1 cellular context compared by ENCODE assay signal in the genomic region with DNA sequence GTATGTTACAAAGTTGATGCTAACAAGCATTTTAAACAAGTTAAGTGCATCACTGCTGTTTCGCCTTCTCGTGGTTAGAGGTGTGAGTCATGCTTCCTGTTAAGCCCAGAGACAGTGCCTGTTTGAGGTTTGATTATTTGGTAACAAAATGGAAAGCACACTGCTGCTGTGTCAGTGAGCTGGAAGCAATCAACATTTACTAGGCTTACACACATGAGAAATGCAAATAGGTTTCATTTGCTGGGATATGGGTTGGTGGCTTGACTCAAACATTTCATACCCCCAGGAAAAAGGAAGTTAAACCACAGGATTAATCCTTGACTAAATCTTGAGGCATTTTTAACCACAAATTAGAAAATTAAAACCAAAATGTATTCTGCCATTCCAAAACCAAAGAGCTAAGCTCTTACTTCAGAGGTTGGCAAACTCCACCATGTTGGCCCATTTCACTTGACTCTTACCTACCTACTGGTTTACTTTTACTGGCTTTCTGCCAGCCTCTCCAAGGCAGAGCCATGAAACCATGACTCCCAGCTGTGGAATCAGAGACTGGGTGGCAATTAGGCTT.
TF ChIP-seq lines count a peak whose summit lies in the region.

No MANE protein-coding gene starts in this region.

TF ChIP-seq in K562, 482 proteins besides CTCF, POLR2A, EP300 and RAD21 (continued from another document and continues in another):
- TF ChIP-seq PRDM10 (IDR thresholded peaks at IDR 0.05; ENCODE audit: partially characterized antibody) (no peak), POLR2AphosphoS2 (IDR thresholded peaks at IDR 0.05; ENCODE audit: low read length) (no peak), CREB1 (IDR thresholded peaks at IDR 0.05) (peak; percentile 15; the same call in 1 of the 2 replicates), CREB1 (CRISPR knock-in tag; IDR thresholded peaks at IDR 0.05) (no peak), SMARCC2 (IDR thresholded peaks at IDR 0.05; ENCODE audit: low read depth) (peak; percentile 82), CBX3 (IDR thresholded peaks at IDR 0.05; ENCODE audit: borderline replicate concordance in 1 of 2, low read length in 2 of 2) (peak in 1 of 2 experiments; percentile 42; a peak in 2 of 3 replicates), ETS1 (conservative IDR thresholded peaks at IDR 0.05; ENCODE audit: control insufficient read depth, low read depth, low read length) (no peak), SOX6 (IDR thresholded peaks at IDR 0.05) (peak; percentile 41; the same call in 1 of the 2 replicates), XRCC4 (IDR thresholded peaks at IDR 0.05; ENCODE audit: extremely low read depth, insufficient read depth, insufficient read length) (no peak), ZBTB2 (IDR thresholded peaks at IDR 0.05) (no peak), PHF8 (IDR thresholded peaks at IDR 0.05; ENCODE audit: borderline replicate concordance, low read length) (no peak), L3MBTL2 (IDR thresholded peaks at IDR 0.05) (peak; percentile 62; the same call in 1 of the 2 replicates), ZNF586 (CRISPR knock-in tag; conservative IDR thresholded peaks at IDR 0.05) (no peak), CEBPB (tag; IDR thresholded peaks at IDR 0.05) (no peak), RHOXF2B (CRISPR knock-in tag; conservative IDR thresholded peaks at IDR 0.05) (no peak), TEAD4 (IDR thresholded peaks at IDR 0.05; ENCODE audit: low read length) (peak; percentile 73), TEAD4 (CRISPR knock-in tag; IDR thresholded peaks at IDR 0.05; ENCODE audit: borderline replicate concordance) (no peak), GABPB1 (CRISPR knock-in tag; IDR thresholded peaks at IDR 0.05) (peak; percentile 46; the same call in 1 of the 2 replicates), FOS (IDR thresholded peaks at IDR 0.05; ENCODE audit: extremely low read depth, insufficient read length) (peak; percentile 52), MCM2 (IDR thresholded peaks at IDR 0.05; ENCODE audit: low read depth) (no peak), RCOR1 (IDR thresholded peaks at IDR 0.05; ENCODE audit: borderline replicate concordance in 1 of 2, low read depth in 2 of 2, low read length in 2 of 2) (peak in 1 of 2 experiments; percentile 41; a peak in 1 of 4 replicates), MTA1 (IDR thresholded peaks at IDR 0.05; ENCODE audit: borderline replicate concordance) (no peak), SMARCB1 (IDR thresholded peaks at IDR 0.05; ENCODE audit: insufficient read length, low read depth) (no peak), NFYB (IDR thresholded peaks at IDR 0.05; ENCODE audit: extremely low read depth, insufficient read length) (no peak), ETV6 (IDR thresholded peaks at IDR 0.05; ENCODE audit: borderline replicate concordance in 1 of 2, low read depth in 2 of 2, low read length in 1 of 2) (peak in 1 of 2 experiments; percentile 40; a peak in 1 of 4 replicates), ETV6 (CRISPR knock-in tag; IDR thresholded peaks at IDR 0.05; ENCODE audit: borderline replicate concordance) (no peak), ARNT (IDR thresholded peaks at IDR 0.05) (no peak), POLR2H (tag; IDR thresholded peaks at IDR 0.05; ENCODE audit: low read depth) (no peak), TBP (optimal IDR thresholded peaks at IDR 0.05; ENCODE audit: low read depth, low read length) (peak; percentile 18), RB1 (IDR thresholded peaks at IDR 0.05; ENCODE audit: low read depth) (no peak), JUN (IDR thresholded peaks at IDR 0.05; ENCODE audit: borderline replicate concordance, low read depth, low read length) (peak; percentile 93), JUN (CRISPR knock-in tag; IDR thresholded peaks at IDR 0.05; ENCODE audit: borderline replicate concordance) (no peak), THAP12 (CRISPR knock-in tag; IDR thresholded peaks at IDR 0.05) (no peak), YY1 (IDR thresholded peaks at IDR 0.05; ENCODE audit: borderline replicate concordance in 1 of 3, control insufficient read depth in 1 of 3, extremely low read depth in 1 of 3, insufficient read depth in 3 of 3, insufficient read length in 1 of 3, insufficient replicate concordance in 2 of 3, low read depth in 1 of 3, low read length in 2 of 3) (peak in 1 of 3 experiments; percentile 15)
- TF ChIP-seq, protein P1, sequence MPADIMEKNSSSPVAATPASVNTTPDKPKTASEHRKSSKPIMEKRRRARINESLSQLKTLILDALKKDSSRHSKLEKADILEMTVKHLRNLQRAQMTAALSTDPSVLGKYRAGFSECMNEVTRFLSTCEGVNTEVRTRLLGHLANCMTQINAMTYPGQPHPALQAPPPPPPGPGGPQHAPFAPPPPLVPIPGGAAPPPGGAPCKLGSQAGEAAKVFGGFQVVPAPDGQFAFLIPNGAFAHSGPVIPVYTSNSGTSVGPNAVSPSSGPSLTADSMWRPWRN (IDR thresholded peaks at IDR 0.05; ENCODE audit: low read depth) = 0 out of 2 replicates have a peak, but pooled peaks have one; percentile 26
- TF ChIP-seq, protein P2, sequence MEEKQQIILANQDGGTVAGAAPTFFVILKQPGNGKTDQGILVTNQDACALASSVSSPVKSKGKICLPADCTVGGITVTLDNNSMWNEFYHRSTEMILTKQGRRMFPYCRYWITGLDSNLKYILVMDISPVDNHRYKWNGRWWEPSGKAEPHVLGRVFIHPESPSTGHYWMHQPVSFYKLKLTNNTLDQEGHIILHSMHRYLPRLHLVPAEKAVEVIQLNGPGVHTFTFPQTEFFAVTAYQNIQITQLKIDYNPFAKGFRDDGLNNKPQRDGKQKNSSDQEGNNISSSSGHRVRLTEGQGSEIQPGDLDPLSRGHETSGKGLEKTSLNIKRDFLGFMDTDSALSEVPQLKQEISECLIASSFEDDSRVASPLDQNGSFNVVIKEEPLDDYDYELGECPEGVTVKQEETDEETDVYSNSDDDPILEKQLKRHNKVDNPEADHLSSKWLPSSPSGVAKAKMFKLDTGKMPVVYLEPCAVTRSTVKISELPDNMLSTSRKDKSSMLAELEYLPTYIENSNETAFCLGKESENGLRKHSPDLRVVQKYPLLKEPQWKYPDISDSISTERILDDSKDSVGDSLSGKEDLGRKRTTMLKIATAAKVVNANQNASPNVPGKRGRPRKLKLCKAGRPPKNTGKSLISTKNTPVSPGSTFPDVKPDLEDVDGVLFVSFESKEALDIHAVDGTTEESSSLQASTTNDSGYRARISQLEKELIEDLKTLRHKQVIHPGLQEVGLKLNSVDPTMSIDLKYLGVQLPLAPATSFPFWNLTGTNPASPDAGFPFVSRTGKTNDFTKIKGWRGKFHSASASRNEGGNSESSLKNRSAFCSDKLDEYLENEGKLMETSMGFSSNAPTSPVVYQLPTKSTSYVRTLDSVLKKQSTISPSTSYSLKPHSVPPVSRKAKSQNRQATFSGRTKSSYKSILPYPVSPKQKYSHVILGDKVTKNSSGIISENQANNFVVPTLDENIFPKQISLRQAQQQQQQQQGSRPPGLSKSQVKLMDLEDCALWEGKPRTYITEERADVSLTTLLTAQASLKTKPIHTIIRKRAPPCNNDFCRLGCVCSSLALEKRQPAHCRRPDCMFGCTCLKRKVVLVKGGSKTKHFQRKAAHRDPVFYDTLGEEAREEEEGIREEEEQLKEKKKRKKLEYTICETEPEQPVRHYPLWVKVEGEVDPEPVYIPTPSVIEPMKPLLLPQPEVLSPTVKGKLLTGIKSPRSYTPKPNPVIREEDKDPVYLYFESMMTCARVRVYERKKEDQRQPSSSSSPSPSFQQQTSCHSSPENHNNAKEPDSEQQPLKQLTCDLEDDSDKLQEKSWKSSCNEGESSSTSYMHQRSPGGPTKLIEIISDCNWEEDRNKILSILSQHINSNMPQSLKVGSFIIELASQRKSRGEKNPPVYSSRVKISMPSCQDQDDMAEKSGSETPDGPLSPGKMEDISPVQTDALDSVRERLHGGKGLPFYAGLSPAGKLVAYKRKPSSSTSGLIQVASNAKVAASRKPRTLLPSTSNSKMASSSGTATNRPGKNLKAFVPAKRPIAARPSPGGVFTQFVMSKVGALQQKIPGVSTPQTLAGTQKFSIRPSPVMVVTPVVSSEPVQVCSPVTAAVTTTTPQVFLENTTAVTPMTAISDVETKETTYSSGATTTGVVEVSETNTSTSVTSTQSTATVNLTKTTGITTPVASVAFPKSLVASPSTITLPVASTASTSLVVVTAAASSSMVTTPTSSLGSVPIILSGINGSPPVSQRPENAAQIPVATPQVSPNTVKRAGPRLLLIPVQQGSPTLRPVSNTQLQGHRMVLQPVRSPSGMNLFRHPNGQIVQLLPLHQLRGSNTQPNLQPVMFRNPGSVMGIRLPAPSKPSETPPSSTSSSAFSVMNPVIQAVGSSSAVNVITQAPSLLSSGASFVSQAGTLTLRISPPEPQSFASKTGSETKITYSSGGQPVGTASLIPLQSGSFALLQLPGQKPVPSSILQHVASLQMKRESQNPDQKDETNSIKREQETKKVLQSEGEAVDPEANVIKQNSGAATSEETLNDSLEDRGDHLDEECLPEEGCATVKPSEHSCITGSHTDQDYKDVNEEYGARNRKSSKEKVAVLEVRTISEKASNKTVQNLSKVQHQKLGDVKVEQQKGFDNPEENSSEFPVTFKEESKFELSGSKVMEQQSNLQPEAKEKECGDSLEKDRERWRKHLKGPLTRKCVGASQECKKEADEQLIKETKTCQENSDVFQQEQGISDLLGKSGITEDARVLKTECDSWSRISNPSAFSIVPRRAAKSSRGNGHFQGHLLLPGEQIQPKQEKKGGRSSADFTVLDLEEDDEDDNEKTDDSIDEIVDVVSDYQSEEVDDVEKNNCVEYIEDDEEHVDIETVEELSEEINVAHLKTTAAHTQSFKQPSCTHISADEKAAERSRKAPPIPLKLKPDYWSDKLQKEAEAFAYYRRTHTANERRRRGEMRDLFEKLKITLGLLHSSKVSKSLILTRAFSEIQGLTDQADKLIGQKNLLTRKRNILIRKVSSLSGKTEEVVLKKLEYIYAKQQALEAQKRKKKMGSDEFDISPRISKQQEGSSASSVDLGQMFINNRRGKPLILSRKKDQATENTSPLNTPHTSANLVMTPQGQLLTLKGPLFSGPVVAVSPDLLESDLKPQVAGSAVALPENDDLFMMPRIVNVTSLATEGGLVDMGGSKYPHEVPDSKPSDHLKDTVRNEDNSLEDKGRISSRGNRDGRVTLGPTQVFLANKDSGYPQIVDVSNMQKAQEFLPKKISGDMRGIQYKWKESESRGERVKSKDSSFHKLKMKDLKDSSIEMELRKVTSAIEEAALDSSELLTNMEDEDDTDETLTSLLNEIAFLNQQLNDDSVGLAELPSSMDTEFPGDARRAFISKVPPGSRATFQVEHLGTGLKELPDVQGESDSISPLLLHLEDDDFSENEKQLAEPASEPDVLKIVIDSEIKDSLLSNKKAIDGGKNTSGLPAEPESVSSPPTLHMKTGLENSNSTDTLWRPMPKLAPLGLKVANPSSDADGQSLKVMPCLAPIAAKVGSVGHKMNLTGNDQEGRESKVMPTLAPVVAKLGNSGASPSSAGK (IDR thresholded peaks at IDR 0.05) = peak; percentile 78
